In genomic region chr4:117811731-117812130, GRCh38 we compare ENCODE assay signal across 32 cellular contexts.
"Had no signal": no experiment of that assay in that cellular context is flagged by ENCODE, and none has a peak within 500 bp of the region (broad histone marks: within the 10 kb centered on the region; RNA-seq: fewer than 3 reads in every experiment).

No MANE protein-coding gene starts in this region.

- H3K9me3 ChIP-seq: MG63 had no signal

- DNase-seq: Karpas-422, Kasumi-1, MG63, MM.1S, MV-4-11, NCI-H1048, NCI-H1092, NCI-H1092 treated with DMSO at 0.1 percent for 48 hours, NCI-H1105, NCI-H1105 treated with DMSO at 0.1 percent for 48 hours, NCI-H1417 treated with DMSO at 0.1 percent for 48 hours, NCI-H1436, NCI-H1436 treated with DMSO at 0.1 percent for 48 hours, NCI-H146, NCI-H1694, NCI-H1694 treated with DMSO at 0.1 percent for 48 hours, NCI-H187, NCI-H187 treated with DMSO at 0.1 percent for 48 hours, NCI-H1930, NCI-H2029, NCI-H2029 treated with DMSO at 0.1 percent for 48 hours, NCI-H2081, NCI-H2081 treated with DMSO at 0.1 percent for 48 hours, NCI-H2107, NCI-H2171, NCI-H2171 treated with DMSO at 0.1 percent for 48 hours, NCI-H226, NCI-H345, NCI-H446, NCI-H446 treated with DMSO at 0.1 percent for 48 hours, NCI-H510A, NCI-H510A treated with DMSO at 0.1 percent for 48 hours had no signal

- H3K36me3 ChIP-seq: MG63 had no signal

- H3K4me3 ChIP-seq: MG63 had no signal

- H3K27me3 ChIP-seq: MG63 had no signal
